In genomic region chr6:115842338-115842737, GRCh38 we compare ENCODE assay signal across 1 cellular context.
TF ChIP-seq lines count a peak whose summit lies in the region.

No MANE protein-coding gene starts in this region.

TF ChIP-seq in GM12878, 131 proteins besides CTCF, POLR2A, EP300 and RAD21 (continued from another document):
- TF ChIP-seq, protein P1, sequence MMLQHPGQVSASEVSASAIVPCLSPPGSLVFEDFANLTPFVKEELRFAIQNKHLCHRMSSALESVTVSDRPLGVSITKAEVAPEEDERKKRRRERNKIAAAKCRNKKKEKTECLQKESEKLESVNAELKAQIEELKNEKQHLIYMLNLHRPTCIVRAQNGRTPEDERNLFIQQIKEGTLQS (IDR thresholded peaks at IDR 0.05; ENCODE audit: borderline replicate concordance, extremely low read depth, low read depth, low read length) = no peak
- TF ChIP-seq JUNB (IDR thresholded peaks at IDR 0.05) (no peak), NR2F1 (conservative IDR thresholded peaks at IDR 0.05) (0 out of 2 replicates have a peak, but pooled peaks have one; percentile 19), HCFC1 (IDR thresholded peaks at IDR 0.05; ENCODE audit: low read length) (no peak), NR2C2 (IDR thresholded peaks at IDR 0.05; ENCODE audit: borderline replicate concordance, control insufficient read depth, insufficient read length, low read depth) (no peak), CEBPZ (IDR thresholded peaks at IDR 0.05; ENCODE audit: low read depth, low read length) (no peak), GATAD2B (conservative IDR thresholded peaks at IDR 0.05; ENCODE audit: low read depth) (no peak), NFYA (IDR thresholded peaks at IDR 0.05; ENCODE audit: borderline replicate concordance, low read depth, low read length) (no peak), NRF1 (conservative IDR thresholded peaks at IDR 0.05; ENCODE audit: low read depth, low read length) (no peak), SREBF1 (IDR thresholded peaks at IDR 0.05; ENCODE audit: low read length) (no peak), MXI1 (IDR thresholded peaks at IDR 0.05; ENCODE audit: low read depth, low read length) (no peak), YY1 (IDR thresholded peaks at IDR 0.05; ENCODE audit: low read depth, low read length) (no peak), DPF2 (IDR thresholded peaks at IDR 0.05) (0 out of 2 replicates have a peak, but pooled peaks have one; percentile 50), EZH2 (IDR thresholded peaks at IDR 0.05; ENCODE audit: borderline replicate concordance, control insufficient read depth, low read depth, low read length) (no peak), SPI1 (IDR thresholded peaks at IDR 0.05; ENCODE audit: borderline replicate concordance, insufficient read depth, low read depth, low read length) (no peak), ZZZ3 (IDR thresholded peaks at IDR 0.05; ENCODE audit: control insufficient read depth, insufficient read length, low read depth) (no peak), RB1 (IDR thresholded peaks at IDR 0.05; ENCODE audit: borderline replicate concordance) (no peak), PAX8 (IDR thresholded peaks at IDR 0.05) (no peak), MTA2 (IDR thresholded peaks at IDR 0.05; ENCODE audit: low read depth) (peak; percentile 92), NFIC (IDR thresholded peaks at IDR 0.05; ENCODE audit: low read depth, low read length) (no peak), BMI1 (IDR thresholded peaks at IDR 0.05; ENCODE audit: borderline replicate concordance) (0 out of 2 replicates have a peak, but pooled peaks have one; percentile 17), HDAC6 (IDR thresholded peaks at IDR 0.05; ENCODE audit: unreplicated experiment) (no peak), CHD2 (IDR thresholded peaks at IDR 0.05; ENCODE audit: borderline replicate concordance, low read depth, low read length) (no peak), CEBPB (IDR thresholded peaks at IDR 0.05; ENCODE audit: borderline replicate concordance in 1 of 2, low read depth in 2 of 2, low read length in 2 of 2) (no peak), MYC (IDR thresholded peaks at IDR 0.05; ENCODE audit: insufficient read depth, insufficient read length, insufficient replicate concordance, low read length, severe bottlenecking) (no peak), BHLHE40 (IDR thresholded peaks at IDR 0.05; ENCODE audit: borderline replicate concordance in 1 of 2, low read depth in 2 of 2, low read length in 1 of 2) (no peak), KDM1A (IDR thresholded peaks at IDR 0.05; ENCODE audit: borderline replicate concordance) (no peak)
- TF ChIP-seq, protein P2, sequence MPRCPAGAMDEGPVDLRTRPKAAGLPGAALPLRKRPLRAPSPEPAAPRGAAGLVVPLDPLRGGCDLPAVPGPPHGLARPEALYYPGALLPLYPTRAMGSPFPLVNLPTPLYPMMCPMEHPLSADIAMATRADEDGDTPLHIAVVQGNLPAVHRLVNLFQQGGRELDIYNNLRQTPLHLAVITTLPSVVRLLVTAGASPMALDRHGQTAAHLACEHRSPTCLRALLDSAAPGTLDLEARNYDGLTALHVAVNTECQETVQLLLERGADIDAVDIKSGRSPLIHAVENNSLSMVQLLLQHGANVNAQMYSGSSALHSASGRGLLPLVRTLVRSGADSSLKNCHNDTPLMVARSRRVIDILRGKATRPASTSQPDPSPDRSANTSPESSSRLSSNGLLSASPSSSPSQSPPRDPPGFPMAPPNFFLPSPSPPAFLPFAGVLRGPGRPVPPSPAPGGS (IDR thresholded peaks at IDR 0.05; ENCODE audit: borderline replicate concordance, insufficient read depth, low read depth, low read length, poor library complexity, severe bottlenecking) = no peak
- TF ChIP-seq, protein P3, sequence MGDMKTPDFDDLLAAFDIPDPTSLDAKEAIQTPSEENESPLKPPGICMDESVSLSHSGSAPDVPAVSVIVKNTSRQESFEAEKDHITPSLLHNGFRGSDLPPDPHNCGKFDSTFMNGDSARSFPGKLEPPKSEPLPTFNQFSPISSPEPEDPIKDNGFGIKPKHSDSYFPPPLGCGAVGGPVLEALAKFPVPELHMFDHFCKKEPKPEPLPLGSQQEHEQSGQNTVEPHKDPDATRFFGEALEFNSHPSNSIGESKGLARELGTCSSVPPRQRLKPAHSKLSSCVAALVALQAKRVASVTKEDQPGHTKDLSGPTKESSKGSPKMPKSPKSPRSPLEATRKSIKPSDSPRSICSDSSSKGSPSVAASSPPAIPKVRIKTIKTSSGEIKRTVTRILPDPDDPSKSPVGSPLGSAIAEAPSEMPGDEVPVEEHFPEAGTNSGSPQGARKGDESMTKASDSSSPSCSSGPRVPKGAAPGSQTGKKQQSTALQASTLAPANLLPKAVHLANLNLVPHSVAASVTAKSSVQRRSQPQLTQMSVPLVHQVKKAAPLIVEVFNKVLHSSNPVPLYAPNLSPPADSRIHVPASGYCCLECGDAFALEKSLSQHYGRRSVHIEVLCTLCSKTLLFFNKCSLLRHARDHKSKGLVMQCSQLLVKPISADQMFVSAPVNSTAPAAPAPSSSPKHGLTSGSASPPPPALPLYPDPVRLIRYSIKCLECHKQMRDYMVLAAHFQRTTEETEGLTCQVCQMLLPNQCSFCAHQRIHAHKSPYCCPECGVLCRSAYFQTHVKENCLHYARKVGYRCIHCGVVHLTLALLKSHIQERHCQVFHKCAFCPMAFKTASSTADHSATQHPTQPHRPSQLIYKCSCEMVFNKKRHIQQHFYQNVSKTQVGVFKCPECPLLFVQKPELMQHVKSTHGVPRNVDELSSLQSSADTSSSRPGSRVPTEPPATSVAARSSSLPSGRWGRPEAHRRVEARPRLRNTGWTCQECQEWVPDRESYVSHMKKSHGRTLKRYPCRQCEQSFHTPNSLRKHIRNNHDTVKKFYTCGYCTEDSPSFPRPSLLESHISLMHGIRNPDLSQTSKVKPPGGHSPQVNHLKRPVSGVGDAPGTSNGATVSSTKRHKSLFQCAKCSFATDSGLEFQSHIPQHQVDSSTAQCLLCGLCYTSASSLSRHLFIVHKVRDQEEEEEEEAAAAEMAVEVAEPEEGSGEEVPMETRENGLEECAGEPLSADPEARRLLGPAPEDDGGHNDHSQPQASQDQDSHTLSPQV (IDR thresholded peaks at IDR 0.05) = no peak
- TF ChIP-seq, protein P4, sequence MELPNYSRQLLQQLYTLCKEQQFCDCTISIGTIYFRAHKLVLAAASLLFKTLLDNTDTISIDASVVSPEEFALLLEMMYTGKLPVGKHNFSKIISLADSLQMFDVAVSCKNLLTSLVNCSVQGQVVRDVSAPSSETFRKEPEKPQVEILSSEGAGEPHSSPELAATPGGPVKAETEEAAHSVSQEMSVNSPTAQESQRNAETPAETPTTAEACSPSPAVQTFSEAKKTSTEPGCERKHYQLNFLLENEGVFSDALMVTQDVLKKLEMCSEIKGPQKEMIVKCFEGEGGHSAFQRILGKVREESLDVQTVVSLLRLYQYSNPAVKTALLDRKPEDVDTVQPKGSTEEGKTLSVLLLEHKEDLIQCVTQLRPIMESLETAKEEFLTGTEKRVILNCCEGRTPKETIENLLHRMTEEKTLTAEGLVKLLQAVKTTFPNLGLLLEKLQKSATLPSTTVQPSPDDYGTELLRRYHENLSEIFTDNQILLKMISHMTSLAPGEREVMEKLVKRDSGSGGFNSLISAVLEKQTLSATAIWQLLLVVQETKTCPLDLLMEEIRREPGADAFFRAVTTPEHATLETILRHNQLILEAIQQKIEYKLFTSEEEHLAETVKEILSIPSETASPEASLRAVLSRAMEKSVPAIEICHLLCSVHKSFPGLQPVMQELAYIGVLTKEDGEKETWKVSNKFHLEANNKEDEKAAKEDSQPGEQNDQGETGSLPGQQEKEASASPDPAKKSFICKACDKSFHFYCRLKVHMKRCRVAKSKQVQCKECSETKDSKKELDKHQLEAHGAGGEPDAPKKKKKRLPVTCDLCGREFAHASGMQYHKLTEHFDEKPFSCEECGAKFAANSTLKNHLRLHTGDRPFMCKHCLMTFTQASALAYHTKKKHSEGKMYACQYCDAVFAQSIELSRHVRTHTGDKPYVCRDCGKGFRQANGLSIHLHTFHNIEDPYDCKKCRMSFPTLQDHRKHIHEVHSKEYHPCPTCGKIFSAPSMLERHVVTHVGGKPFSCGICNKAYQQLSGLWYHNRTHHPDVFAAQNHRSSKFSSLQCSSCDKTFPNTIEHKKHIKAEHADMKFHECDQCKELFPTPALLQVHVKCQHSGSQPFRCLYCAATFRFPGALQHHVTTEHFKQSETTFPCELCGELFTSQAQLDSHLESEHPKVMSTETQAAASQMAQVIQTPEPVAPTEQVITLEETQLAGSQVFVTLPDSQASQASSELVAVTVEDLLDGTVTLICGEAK (IDR thresholded peaks at IDR 0.05; ENCODE audit: borderline replicate concordance) = no peak
- TF ChIP-seq, protein P5, sequence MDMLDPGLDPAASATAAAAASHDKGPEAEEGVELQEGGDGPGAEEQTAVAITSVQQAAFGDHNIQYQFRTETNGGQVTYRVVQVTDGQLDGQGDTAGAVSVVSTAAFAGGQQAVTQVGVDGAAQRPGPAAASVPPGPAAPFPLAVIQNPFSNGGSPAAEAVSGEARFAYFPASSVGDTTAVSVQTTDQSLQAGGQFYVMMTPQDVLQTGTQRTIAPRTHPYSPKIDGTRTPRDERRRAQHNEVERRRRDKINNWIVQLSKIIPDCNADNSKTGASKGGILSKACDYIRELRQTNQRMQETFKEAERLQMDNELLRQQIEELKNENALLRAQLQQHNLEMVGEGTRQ (IDR thresholded peaks at IDR 0.05; ENCODE audit: borderline replicate concordance, low read depth, low read length) = no peak
- TF ChIP-seq, protein P6, sequence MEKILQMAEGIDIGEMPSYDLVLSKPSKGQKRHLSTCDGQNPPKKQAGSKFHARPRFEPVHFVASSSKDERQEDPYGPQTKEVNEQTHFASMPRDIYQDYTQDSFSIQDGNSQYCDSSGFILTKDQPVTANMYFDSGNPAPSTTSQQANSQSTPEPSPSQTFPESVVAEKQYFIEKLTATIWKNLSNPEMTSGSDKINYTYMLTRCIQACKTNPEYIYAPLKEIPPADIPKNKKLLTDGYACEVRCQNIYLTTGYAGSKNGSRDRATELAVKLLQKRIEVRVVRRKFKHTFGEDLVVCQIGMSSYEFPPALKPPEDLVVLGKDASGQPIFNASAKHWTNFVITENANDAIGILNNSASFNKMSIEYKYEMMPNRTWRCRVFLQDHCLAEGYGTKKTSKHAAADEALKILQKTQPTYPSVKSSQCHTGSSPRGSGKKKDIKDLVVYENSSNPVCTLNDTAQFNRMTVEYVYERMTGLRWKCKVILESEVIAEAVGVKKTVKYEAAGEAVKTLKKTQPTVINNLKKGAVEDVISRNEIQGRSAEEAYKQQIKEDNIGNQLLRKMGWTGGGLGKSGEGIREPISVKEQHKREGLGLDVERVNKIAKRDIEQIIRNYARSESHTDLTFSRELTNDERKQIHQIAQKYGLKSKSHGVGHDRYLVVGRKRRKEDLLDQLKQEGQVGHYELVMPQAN (conservative IDR thresholded peaks at IDR 0.05) = no peak
- TF ChIP-seq, protein P7, sequence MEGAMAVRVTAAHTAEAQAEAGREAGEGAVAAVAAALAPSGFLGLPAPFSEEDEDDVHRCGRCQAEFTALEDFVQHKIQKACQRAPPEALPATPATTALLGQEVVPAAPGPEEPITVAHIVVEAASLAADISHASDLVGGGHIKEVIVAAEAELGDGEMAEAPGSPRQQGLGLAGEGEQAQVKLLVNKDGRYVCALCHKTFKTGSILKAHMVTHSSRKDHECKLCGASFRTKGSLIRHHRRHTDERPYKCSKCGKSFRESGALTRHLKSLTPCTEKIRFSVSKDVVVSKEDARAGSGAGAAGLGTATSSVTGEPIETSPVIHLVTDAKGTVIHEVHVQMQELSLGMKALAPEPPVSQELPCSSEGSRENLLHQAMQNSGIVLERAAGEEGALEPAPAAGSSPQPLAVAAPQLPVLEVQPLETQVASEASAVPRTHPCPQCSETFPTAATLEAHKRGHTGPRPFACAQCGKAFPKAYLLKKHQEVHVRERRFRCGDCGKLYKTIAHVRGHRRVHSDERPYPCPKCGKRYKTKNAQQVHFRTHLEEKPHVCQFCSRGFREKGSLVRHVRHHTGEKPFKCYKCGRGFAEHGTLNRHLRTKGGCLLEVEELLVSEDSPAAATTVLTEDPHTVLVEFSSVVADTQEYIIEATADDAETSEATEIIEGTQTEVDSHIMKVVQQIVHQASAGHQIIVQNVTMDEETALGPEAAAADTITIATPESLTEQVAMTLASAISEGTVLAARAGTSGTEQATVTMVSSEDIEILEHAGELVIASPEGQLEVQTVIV (IDR thresholded peaks at IDR 0.05; ENCODE audit: borderline replicate concordance, partially characterized antibody) = no peak
